ENCODE assay signal across 8 cellular contexts in genomic region chr12:113591480-113591971, GRCh38.
DNase-seq lines count a peak whose midpoint lies in the region; ATAC-seq and TF ChIP-seq lines count a peak whose summit lies in the region.

No MANE protein-coding gene starts in this region.

- H3K4me1 ChIP-seq in HUES64 (ENCODE audit: insufficient read depth, low read length), result peaks cover 26% of the 10 kb centered on the region
- peaks cover 7% of the 10 kb centered on the region for H3K4me1 ChIP-seq in mesodermal cell (ENCODE audit: control insufficient read depth, insufficient read depth, low read length, poor library complexity, severe bottlenecking)
- no peaks in the 10 kb centered on the region for H3K4me1 ChIP-seq in adrenal gland (replicated peaks in 1 of 2)

- no peak for TF ChIP-seq CTCF in adrenal gland (IDR thresholded peaks at IDR 0.05)
- TF ChIP-seq CTCF in CD4-positive, alpha-beta T cell (IDR thresholded peaks at IDR 0.05), result no peak
- no peak for TF ChIP-seq CTCF in lower leg skin (IDR thresholded peaks at IDR 0.05)

- DNase-seq in DMS79 (lab: John Stamatoyannopoulos, UW), result peak; percentile 27
- no peak for DNase-seq in T-helper 2 cell treated with Interferon-gamma antibody and Interleukin-4, amounts not matched to agents 5 μg/mL and 100 μg/mL, for 36 hours (ENCODE audit: low spot score)
- DNase-seq in adrenal gland, result no peak
- no peak for DNase-seq in CD4-positive, alpha-beta T cell
- no peak for DNase-seq in lower leg skin (ENCODE audit: low spot score in 2 of 2)

- peak overlapping the region; percentile 59 for H3K9ac ChIP-seq in HUES64 (ENCODE audit: low read depth, low read length)

- H3K27ac ChIP-seq in HUES64 (ENCODE audit: low read depth, low read length) (no peak overlapping the region), mesodermal cell (ENCODE audit: low read depth, low read length, severe bottlenecking) (no peak overlapping the region), adrenal gland (no peak overlapping the region)
- H3K27ac ChIP-seq in CD4-positive, alpha-beta T cell (ENCODE audit: low read depth, low read length), result no peak overlapping the region

- POLR2A ChIA-PET in CD4-positive, alpha-beta T cell (lab: Charles Lee), result no interaction called here

- TF ChIP-seq POLR2A in adrenal gland (IDR thresholded peaks at IDR 0.05) (no peak), lower leg skin (IDR thresholded peaks at IDR 0.05) (no peak)

- no peaks in the 10 kb centered on the region for H3K36me3 ChIP-seq in HUES64 (ENCODE audit: insufficient read depth, low read length)
- H3K36me3 ChIP-seq in mesodermal cell (ENCODE audit: control insufficient read depth, insufficient read depth, low read length), result no peaks in the 10 kb centered on the region
- H3K36me3 ChIP-seq in adrenal gland (replicated peaks in 1 of 2), result no peaks in the 10 kb centered on the region

- WGBS in HUES64, result 2% methylated on average over 46 of the region's 46 CpGs
- WGBS in mesodermal cell (ENCODE audit: insufficient coverage in 2 of 2), 2 experiments, result 0 to 2% methylated on average over 32 to 46 of the region's 46 CpGs
- WGBS in adrenal gland, 4 donors, result 0 to 2% (median 1%) methylated on average over 23 to 46 of the region's 46 CpGs
- WGBS in lower leg skin, 2 donors, result 1 to 3% methylated on average over 27 to 46 of the region's 46 CpGs

- H3K9me3 ChIP-seq in HUES64 (ENCODE audit: insufficient read depth, low read depth, low read length) (no peaks in the 10 kb centered on the region), mesodermal cell (ENCODE audit: control insufficient read depth, low read length) (no peaks in the 10 kb centered on the region), adrenal gland (replicated peaks in 1 of 3) (no peaks in the 10 kb centered on the region)
- no peaks in the 10 kb centered on the region for H3K9me3 ChIP-seq in CD4-positive, alpha-beta T cell (ENCODE audit: control insufficient read depth, low read length)

- peak overlapping the region; percentile 56 for H3K4me3 ChIP-seq in HUES64 (ENCODE audit: low read length)
- peak overlapping the region; percentile 28 for H3K4me3 ChIP-seq in mesodermal cell (ENCODE audit: extremely low read depth, insufficient read depth, low read length, poor library complexity, severe bottlenecking)
- H3K4me3 ChIP-seq in adrenal gland, result no peak overlapping the region
- no peak overlapping the region for H3K4me3 ChIP-seq in lower leg skin (ENCODE audit: low read depth, poor library complexity, severe bottlenecking)

- H3K9me3 Mint-ChIP-seq in T-helper 2 cell treated with Interferon-gamma antibody and Interleukin-4, amounts not matched to agents 5 μg/mL and 100 μg/mL, for 36 hours, result peaks cover 6% of the 10 kb centered on the region
- H3K9me3 Mint-ChIP-seq in CD4-positive, alpha-beta T cell, result peaks cover 7% of the 10 kb centered on the region

- no peak for ATAC-seq in GM21360 (IDR thresholded peaks at IDR 0.05; ENCODE audit: unreplicated experiment)
- no peak for ATAC-seq in CD4-positive, alpha-beta T cell (ENCODE audit: poor library complexity)

- peaks cover 15% of the 10 kb centered on the region for H3K27me3 Mint-ChIP-seq in T-helper 2 cell treated with Interferon-gamma antibody and Interleukin-4, amounts not matched to agents 5 μg/mL and 100 μg/mL, for 36 hours (ENCODE audit: low read depth)
- H3K27me3 Mint-ChIP-seq in CD4-positive, alpha-beta T cell, result peaks cover 69% of the 10 kb centered on the region

- H3K27me3 ChIP-seq in HUES64 (ENCODE audit: insufficient read depth, low read length) (peaks cover 18% of the 10 kb centered on the region), adrenal gland (peaks cover 10% of the 10 kb centered on the region)
- peaks cover 20% of the 10 kb centered on the region for H3K27me3 ChIP-seq in CD4-positive, alpha-beta T cell (ENCODE audit: control insufficient read depth, insufficient read depth, low read length)

- H3K4me1 Mint-ChIP-seq in T-helper 2 cell treated with Interferon-gamma antibody and Interleukin-4, amounts not matched to agents 5 μg/mL and 100 μg/mL, for 36 hours (ENCODE audit: low read depth), result peaks cover 2% of the 10 kb centered on the region
- peaks cover 3% of the 10 kb centered on the region for H3K4me1 Mint-ChIP-seq in CD4-positive, alpha-beta T cell (ENCODE audit: low read depth)

- no peaks in the 10 kb centered on the region for H3K36me3 Mint-ChIP-seq in T-helper 2 cell treated with Interferon-gamma antibody and Interleukin-4, amounts not matched to agents 5 μg/mL and 100 μg/mL, for 36 hours (ENCODE audit: low read depth)
- no peaks in the 10 kb centered on the region for H3K36me3 Mint-ChIP-seq in CD4-positive, alpha-beta T cell (ENCODE audit: low read depth)

- H3K27ac Mint-ChIP-seq in T-helper 2 cell treated with Interferon-gamma antibody and Interleukin-4, amounts not matched to agents 5 μg/mL and 100 μg/mL, for 36 hours, result no peak overlapping the region
- no peak overlapping the region for H3K27ac Mint-ChIP-seq in CD4-positive, alpha-beta T cell

- peak overlapping the region; percentile 50 for H3K4me3 Mint-ChIP-seq in T-helper 2 cell treated with Interferon-gamma antibody and Interleukin-4, amounts not matched to agents 5 μg/mL and 100 μg/mL, for 36 hours
- H3K4me3 Mint-ChIP-seq in CD4-positive, alpha-beta T cell, result no peak overlapping the region

- intact Hi-C loops in adrenal gland (cut with DNase I) (no loop called here), lower leg skin (cut with DNase I; ENCODE audit: low total_unique reads) (no loop called here)
- intact Hi-C loops in CD4-positive, alpha-beta T cell (cut with DNase I, micrococcal nuclease), result loop anchor here in 1 of 2 experiments (5.0 kb wide), 1 partner anchor 1016 kb away; no protein-coding TSS in a partner anchor

- CTCF ChIA-PET in CD4-positive, alpha-beta T cell (lab: Charles Lee), result no interaction called here

Comparison
In these comparisons a context has a peak if more than half of its experiments do, and no peak if none do; other contexts are left out.
1. H3K4me3 ChIP-seq: peak in HUES64 (single experiment) and mesodermal cell (single experiment); none in adrenal gland (0 of 4) and lower leg skin (single experiment).